8 cellular contexts compared by ENCODE assay signal in genomic region chr6:2970753-2971419, GRCh38. TPM values are rescaled to one million over a fixed set of nuclear protein-coding genes. Genes with fewer than 3 reads are reported as not detected.
DNase-seq lines count a peak whose midpoint lies in the region; ATAC-seq and TF ChIP-seq lines count a peak whose summit lies in the region.

No MANE protein-coding gene starts in this region.

- H3K9me3 ChIP-seq in OCI-LY1 (ENCODE audit: low read length) (peaks cover 3% of the 10 kb centered on the region; the same call in 1 of the 2 replicates), esophagus squamous epithelium (no peaks in the 10 kb centered on the region), mucosa of stomach (ENCODE audit: control insufficient read depth, low read length) (no peaks in the 10 kb centered on the region)

- H3K4me1 ChIP-seq in OCI-LY1 (ENCODE audit: insufficient read depth, low read length, severe bottlenecking) (peaks cover 7% of the 10 kb centered on the region), esophagus squamous epithelium (peaks cover 0 to 56% (median 6%) of the 10 kb centered on the region in 3 donors), mucosa of stomach (ENCODE audit: control insufficient read depth, insufficient read depth, low read length) (peaks cover 20% of the 10 kb centered on the region)

- intact Hi-C loops in esophagus squamous epithelium (cut with DNase I) = no loop called here

- no peak for ATAC-seq in GM19467 (IDR thresholded peaks at IDR 0.05; ENCODE audit: unreplicated experiment)

- H4K20me1 ChIP-seq in OCI-LY1 (ENCODE audit: insufficient read depth, low read length) = no peaks in the 10 kb centered on the region

- H3K4me2 ChIP-seq in OCI-LY1 (ENCODE audit: low read length) = peak overlapping the region; percentile 64

- H3K27me3 Mint-ChIP-seq in stimulated activated naive CD8-positive, alpha-beta T cell treated with anti-CD3 and anti-CD28 coated beads, Interleukin-15, Interleukin-2, amounts not matched to agents 100 ng/mL and 50 ng/mL, for 24 hours = peaks cover 10% of the 10 kb centered on the region

- H3K4me3 ChIP-seq in GM12865 (ENCODE audit: low read depth, low read length) = peak overlapping the region; percentile 48
- peak overlapping the region; percentile 64 for H3K4me3 ChIP-seq in OCI-LY1 (ENCODE audit: low read depth, low read length, poor library complexity, severe bottlenecking)
- H3K4me3 ChIP-seq in esophagus squamous epithelium = peak overlapping the region; percentile 58 to 97 (median 76)
- peak overlapping the region; percentile 46 for H3K4me3 ChIP-seq in mucosa of stomach (ENCODE audit: low read length)

- no peaks in the 10 kb centered on the region for H3K79me2 ChIP-seq in OCI-LY1 (ENCODE audit: insufficient read depth, low read length)

- no peaks in the 10 kb centered on the region for H3K9me3 Mint-ChIP-seq in stimulated activated naive CD8-positive, alpha-beta T cell treated with anti-CD3 and anti-CD28 coated beads, Interleukin-15, Interleukin-2, amounts not matched to agents 100 ng/mL and 50 ng/mL, for 24 hours

- peaks cover 4% of the 10 kb centered on the region for H3K36me3 Mint-ChIP-seq in stimulated activated naive CD8-positive, alpha-beta T cell treated with anti-CD3 and anti-CD28 coated beads, Interleukin-15, Interleukin-2, amounts not matched to agents 100 ng/mL and 50 ng/mL, for 24 hours (ENCODE audit: low read depth)

- 0 to 3% methylated on average over 13 to 15 of the region's 80 CpGs for WGBS in esophagus squamous epithelium, 2 donors

- H3F3A ChIP-seq in OCI-LY1 (ENCODE audit: insufficient read depth, low read length) = no peaks in the 10 kb centered on the region

- H3K27me3 ChIP-seq in OCI-LY1 (ENCODE audit: insufficient read depth, low read length) (peaks cover 5% of the 10 kb centered on the region; the same call in 1 of the 2 replicates), esophagus squamous epithelium (no peaks in the 10 kb centered on the region), mucosa of stomach (ENCODE audit: control insufficient read depth, insufficient read depth, low read length) (no peaks in the 10 kb centered on the region)

- H3K36me3 ChIP-seq in OCI-LY1 (ENCODE audit: insufficient read depth, low read length) = no peaks in the 10 kb centered on the region; the same call in 1 of the 2 replicates
- H3K36me3 ChIP-seq in esophagus squamous epithelium = peaks cover 0 to 4% (median 0%) of the 10 kb centered on the region in 3 donors
- no peaks in the 10 kb centered on the region for H3K36me3 ChIP-seq in mucosa of stomach (ENCODE audit: control insufficient read depth, insufficient read depth, low read length)

- H3K9ac ChIP-seq in OCI-LY1 (ENCODE audit: low read length) (peak overlapping the region; percentile 51), mucosa of stomach (ENCODE audit: low read length) (peak overlapping the region; percentile 86)

- TF ChIP-seq CTCF in GM12865 (IDR thresholded peaks at IDR 0.05; ENCODE audit: insufficient read depth, low read depth, low read length, missing control alignments) (no peak), OCI-LY1 (IDR thresholded peaks at IDR 0.05; ENCODE audit: low read length) (no peak), esophagus squamous epithelium (IDR thresholded peaks at IDR 0.05) (no peak)

- no peak overlapping the region for H2AFZ ChIP-seq in OCI-LY1 (ENCODE audit: low read length)

- TF ChIP-seq POLR2A in esophagus squamous epithelium (IDR thresholded peaks at IDR 0.05) = peak in 2 of 4 donors; percentile 64 to 66

- H3K27ac ChIP-seq in OCI-LY1 (ENCODE audit: low read depth, low read length, poor library complexity, severe bottlenecking) = no peak overlapping the region
- peak overlapping the region; percentile 90 to 99 (median 96) for H3K27ac ChIP-seq in esophagus squamous epithelium

- H3K4me1 Mint-ChIP-seq in stimulated activated naive CD8-positive, alpha-beta T cell treated with anti-CD3 and anti-CD28 coated beads, Interleukin-15, Interleukin-2, amounts not matched to agents 100 ng/mL and 50 ng/mL, for 24 hours (ENCODE audit: low read depth) = peaks cover 43% of the 10 kb centered on the region

- H3K9me2 ChIP-seq in OCI-LY1 (ENCODE audit: low read depth, low read length) = no peaks in the 10 kb centered on the region

- peak overlapping the region; percentile 84 for H3K27ac Mint-ChIP-seq in stimulated activated naive CD8-positive, alpha-beta T cell treated with anti-CD3 and anti-CD28 coated beads, Interleukin-15, Interleukin-2, amounts not matched to agents 100 ng/mL and 50 ng/mL, for 24 hours

- peak overlapping the region; percentile 84 for H3K4me3 Mint-ChIP-seq in stimulated activated naive CD8-positive, alpha-beta T cell treated with anti-CD3 and anti-CD28 coated beads, Interleukin-15, Interleukin-2, amounts not matched to agents 100 ng/mL and 50 ng/mL, for 24 hours

- DNase-seq in GM12865 (ENCODE audit: low read depth) (peak; percentile 20), activated T-helper 1 cell treated with Interleukin-2 at 50 U/mL for 16 hours (ENCODE audit: low read depth) (peak; percentile 48), esophagus squamous epithelium (lab: John Stamatoyannopoulos, UW) (peak; percentile 16), foreskin melanocyte (no peak)

RNA-seq across cellular contexts. Expression of gene SERPINB6, which starts 0.5 kb away (rescaled TPM):
- 10 to 100 TPM; 76.6 to 95.7 (median 84.4) TPM for total RNA-seq in esophagus squamous epithelium

RNA-seq across cellular contexts. Expression of gene NQO2, which starts 28.8 kb away (rescaled TPM):
- total RNA-seq in esophagus squamous epithelium = 10 to 100 TPM; 18.7 to 38.3 (median 26.5) TPM
